ENCODE assay signal across 20 cellular contexts in the genomic region with DNA sequence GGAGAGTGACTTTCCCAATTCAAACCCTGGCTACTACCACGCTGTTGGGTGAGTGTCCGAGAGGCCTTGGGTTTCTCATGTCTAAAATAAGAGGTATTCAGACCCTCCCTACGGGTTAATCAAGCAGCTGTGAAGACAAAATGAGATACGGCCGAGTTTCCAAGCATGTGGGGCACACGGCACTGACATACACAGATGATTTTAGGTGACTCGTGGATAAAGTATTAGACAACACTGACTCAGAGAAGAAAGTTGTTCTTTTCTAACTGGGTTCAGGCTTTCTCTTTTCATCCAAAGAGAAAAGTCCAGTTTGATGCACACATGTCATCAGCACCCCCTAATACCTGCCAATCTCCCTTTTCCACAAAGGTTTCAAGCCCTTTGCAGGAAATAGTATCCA. TPM values are rescaled to one million over a fixed set of nuclear protein-coding genes. Genes with fewer than 3 reads are reported as not detected.
DNase-seq lines count a peak whose midpoint lies in the region; ATAC-seq and TF ChIP-seq lines count a peak whose summit lies in the region.
"Had no signal": no experiment of that assay in that cellular context is flagged by ENCODE, and none has a peak within 500 bp of the region (broad histone marks: within the 10 kb centered on the region; RNA-seq: fewer than 3 reads in every experiment).

No MANE protein-coding gene starts in this region.

- no peak for TF ChIP-seq CTCF in fibroblast of mammary gland (conservative IDR thresholded peaks at IDR 0.05; ENCODE audit: control insufficient read depth, insufficient read depth, low read depth, low read length)
- no peak for TF ChIP-seq CTCF in coronary artery (IDR thresholded peaks at IDR 0.05)

- H3K4me3 ChIP-seq in adipocyte (ENCODE audit: low read length) (no peak overlapping the region), fibroblast of mammary gland (ENCODE audit: control insufficient read depth, low read depth, low read length) (no peak overlapping the region), skeletal muscle cell (ENCODE audit: low read depth, low read length) (no peak overlapping the region), coronary artery (no peak overlapping the region), aorta (ENCODE audit: low read length in 2 of 2) (no peak overlapping the region)
- H3K4me3 ChIP-seq: esophagus squamous epithelium, SK-N-MC had no signal

- H3K9me3 ChIP-seq in adipocyte (ENCODE audit: control insufficient read depth, low read length) (peaks cover 12% of the 10 kb centered on the region), aorta (ENCODE audit: control insufficient read depth, low read length) (peaks cover 3% of the 10 kb centered on the region)

- ATAC-seq in aorta (ENCODE audit: low FRiP score) = no peak
- ATAC-seq: left cardiac atrium had no signal

- H3K27ac ChIP-seq in coronary artery (no peak overlapping the region), aorta (ENCODE audit: low read depth in 1 of 2, low read length in 2 of 2) (no peak overlapping the region)
- H3K27ac ChIP-seq: esophagus squamous epithelium, SK-N-MC had no signal

- DNase-seq in GM03348 (ENCODE audit: low spot score) (peak; percentile 41), adipocyte (ENCODE audit: low read depth) (peak; percentile 63), fibroblast of mammary gland (ENCODE audit: low read depth) (peak; percentile 56), skeletal muscle cell (ENCODE audit: low read depth) (peak; percentile 37), coronary artery (ENCODE audit: low spot score) (no peak), aorta (no peak), DMS153 (lab: John Stamatoyannopoulos, UW) (no peak)
- DNase-seq: activated CD4-positive, alpha-beta T cell treated with anti-CD3 and anti-CD28 coated beads for 4 hours; activated gamma-delta T cell treated with Interleukin-2 at 50 U/mL for 16 hours; C1 segment of cervical spinal cord; DMS 273 treated with DMSO at 0.1 percent for 48 hours; esophagus squamous epithelium; hippocampal formation; left cardiac atrium; NCI-H1694 treated with DMSO at 0.1 percent for 48 hours; NCI-H345; retina had no signal

- peak overlapping the region; percentile 10 for H3K9ac ChIP-seq in adipocyte (ENCODE audit: low read length)

- H3K4me1 ChIP-seq in adipocyte (ENCODE audit: control insufficient read depth, insufficient read depth, low read length) (peaks cover 4% of the 10 kb centered on the region), aorta (ENCODE audit: control insufficient read depth in 1 of 2, insufficient read depth in 2 of 2, low read length in 2 of 2) (no peaks in the 10 kb centered on the region)
- H3K4me1 ChIP-seq: esophagus squamous epithelium had no signal

- intact Hi-C loops in aorta (cut with DNase I) = no loop called here

- no peaks in the 10 kb centered on the region for H3K27me3 ChIP-seq in adipocyte (replicated peaks; ENCODE audit: control insufficient read depth, insufficient read depth, low read length)
- H3K27me3 ChIP-seq in aorta (ENCODE audit: control insufficient read depth in 1 of 2, insufficient read depth in 2 of 2, low read length in 1 of 2) = no peaks in the 10 kb centered on the region
- H3K27me3 ChIP-seq: esophagus squamous epithelium had no signal

- H3K36me3 ChIP-seq in adipocyte (ENCODE audit: control insufficient read depth, insufficient read depth, low read length, severe bottlenecking) (no peaks in the 10 kb centered on the region), aorta (ENCODE audit: control insufficient read depth in 1 of 2, insufficient read depth in 2 of 2, low read length in 1 of 2) (no peaks in the 10 kb centered on the region)
- H3K36me3 ChIP-seq: esophagus squamous epithelium had no signal

- WGBS in aorta, 2 donors = 60 to 62% methylated on average over 7 of the region's 7 CpGs

RNA-seq across cellular contexts. Expression of gene FOXI1, which starts 15.6 kb away (rescaled TPM):
- not detected for total RNA-seq in aorta
- polyA plus RNA-seq in aorta = not detected
- total RNA-seq: dermis microvascular lymphatic vessel endothelial cell, esophagus squamous epithelium, left cardiac atrium, MCF 10A had no signal

Comparison
In these comparisons a context has a peak if more than half of its experiments do, and no peak if none do; other contexts are left out.
1. DNase-seq: peak in GM03348 (single experiment), adipocyte (single experiment), fibroblast of mammary gland (single experiment) and skeletal muscle cell (single experiment); none in coronary artery (single experiment), aorta (0 of 2) and DMS153 (single experiment).